Comparison of ENCODE assay signal across 9 cellular contexts in the genomic region with DNA sequence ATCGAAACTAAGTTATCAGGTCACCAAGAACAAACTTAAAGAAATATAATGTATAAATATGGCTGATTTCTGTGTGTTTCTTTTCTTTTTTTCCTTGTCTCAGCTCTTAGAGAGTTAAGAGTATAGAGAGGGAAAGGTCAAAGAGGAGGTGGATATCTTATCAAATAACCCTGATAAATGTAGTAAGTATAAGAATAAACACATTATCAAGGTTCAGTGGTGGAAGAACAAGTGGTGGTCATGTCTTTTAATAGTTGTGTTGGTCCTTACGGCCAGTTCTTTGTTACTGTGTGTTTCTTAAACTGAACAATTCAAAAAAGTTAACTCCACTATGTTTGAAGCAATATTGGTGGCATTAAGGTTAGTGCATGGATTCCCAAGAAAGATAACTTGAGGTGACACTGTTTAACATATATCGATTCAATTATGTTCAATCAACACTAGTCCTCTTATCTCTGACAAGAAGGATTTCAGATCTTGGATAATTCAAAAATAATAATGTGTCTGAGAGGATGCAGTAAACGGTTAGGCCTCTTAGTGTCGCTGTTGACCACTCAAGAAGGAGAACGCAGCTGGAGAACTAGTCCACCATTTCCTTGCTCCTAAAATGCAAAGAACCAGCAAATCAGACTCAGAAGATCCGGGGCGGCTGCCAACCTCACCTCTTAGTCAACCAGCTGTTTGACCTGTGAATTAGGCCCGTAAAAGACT. TPM values are rescaled to one million over a fixed set of nuclear protein-coding genes. Genes with fewer than 3 reads are reported as not detected.
DNase-seq lines count a peak whose midpoint lies in the region; ATAC-seq, FAIRE-seq and TF ChIP-seq lines count a peak whose summit lies in the region.
"Had no signal": no experiment of that assay in that cellular context is flagged by ENCODE, and none has a peak within 500 bp of the region (broad histone marks: within the 10 kb centered on the region; RNA-seq: fewer than 3 reads in every experiment).

A gene (plus strand): TSS at position 588 of the 711 bp plus-strand sequence. CDS start 205 bp downstream, outside the sequence.

- H3K4me3 ChIP-seq in bronchial epithelial cell (ENCODE audit: low read depth, low read length) (peak within 1 kb of the TSS; percentile 2), right lobe of liver (peak within 1 kb of the TSS in 2 of 3 donors; percentile 18 to 24), stomach (peak within 1 kb of the TSS in 2 of 4 donors; percentile 4 to 17)

- H3K36me3 ChIP-seq in bronchial epithelial cell (ENCODE audit: control insufficient read depth, insufficient read depth, low read length) (no peaks in the 10 kb centered on the region), right lobe of liver (no peaks in the 10 kb centered on the region), stomach (peaks cover 0 to 8% (median 0%) of the 10 kb centered on the region in 4 donors)

- WGBS in right lobe of liver (ENCODE audit: insufficient coverage, low coverage, low lambda C conversion rate, missing lambda C conversion rate) = 15% methylated on average over 9 of the region's 9 CpGs
- 17 to 25% (median 24%) methylated on average over 9 of the region's 9 CpGs for WGBS in stomach, 5 donors

- peaks cover 0 to 4% (median 0%) of the 10 kb centered on the region in 4 donors for H3K9me3 ChIP-seq in right lobe of liver
- peaks cover 42 to 99% (median 96%) of the 10 kb centered on the region in 4 donors for H3K9me3 ChIP-seq in stomach

- no peaks in the 10 kb centered on the region for H3K4me1 ChIP-seq in right lobe of liver
- no peaks in the 10 kb centered on the region for H3K4me1 ChIP-seq in stomach

- peak; percentile 29 for DNase-seq in bronchial epithelial cell (ENCODE audit: low read depth)
- no peak for DNase-seq in right lobe of liver
- no peak for DNase-seq in NCI-H2081 (lab: John Stamatoyannopoulos, UW)
- no peak for DNase-seq in stomach
- DNase-seq: hypothalamus had no signal

- TF ChIP-seq POLR2A in right lobe of liver (IDR thresholded peaks at IDR 0.05) (no peak), stomach (IDR thresholded peaks at IDR 0.05) (no peak)

- H3K27ac ChIP-seq in C4-2B (no peak within 1 kb of the TSS), right lobe of liver (no peak within 1 kb of the TSS), stomach (no peak within 1 kb of the TSS)

- TF ChIP-seq EP300 in stomach (IDR thresholded peaks at IDR 0.05) = no peak

- FAIRE-seq in bronchial epithelial cell (lab: Jason Lieb, UNC) = no peak

- intact Hi-C loops in right lobe of liver (cut with DNase I) (no loop called here), stomach (cut with DNase I; ENCODE audit: low total_unique reads) (no loop called here)

- ATAC-seq in HG03432 (IDR thresholded peaks at IDR 0.05; ENCODE audit: unreplicated experiment) (peak; percentile 63), right lobe of liver (peak in 2 of 4 donors; percentile 41 to 43), GM19328 (IDR thresholded peaks at IDR 0.05; ENCODE audit: unreplicated experiment) (no peak), HG02759 (IDR thresholded peaks at IDR 0.05; ENCODE audit: unreplicated experiment) (no peak)

- no peaks in the 10 kb centered on the region for H3K27me3 ChIP-seq in bronchial epithelial cell (ENCODE audit: control insufficient read depth, insufficient read depth, low read length)
- H3K27me3 ChIP-seq in right lobe of liver = no peaks in the 10 kb centered on the region
- peaks cover 0 to 66% (median 18%) of the 10 kb centered on the region in 3 donors for H3K27me3 ChIP-seq in stomach

- TF ChIP-seq CTCF in C4-2B (conservative IDR thresholded peaks at IDR 0.05) = peak; percentile 66
- TF ChIP-seq CTCF in bronchial epithelial cell (IDR thresholded peaks at IDR 0.05; ENCODE audit: insufficient read depth, low read length, severe bottlenecking) = peak; percentile 30
- peak in 3 of 4 donors; percentile 13 to 22 (median 22) for TF ChIP-seq CTCF in right lobe of liver (IDR thresholded peaks at IDR 0.05)
- no peak for TF ChIP-seq CTCF in stomach (IDR thresholded peaks at IDR 0.05)

RNA-seq across cellular contexts. Expression of the gene that starts here (rescaled TPM):
- under 0.01 and 0.13 TPM in 2 replicates for total RNA-seq in bronchial epithelial cell
- total RNA-seq in right lobe of liver = 1 to 10 TPM in 2 of 6 experiments, under 1 TPM in 4; 0.51 to 1.8 (median 0.76) TPM
- 1 to 10 TPM in 3 of 5 donors, under 1 TPM in 1, not detected in 1; 0.58 to 6.7 (median 1.4) TPM for total RNA-seq in stomach
- under 1 TPM in 1 of 3 donors, not detected in 2; 0.08 TPM for polyA plus RNA-seq in stomach

Comparison
In these comparisons a context has a peak if more than half of its experiments do, and no peak if none do; other contexts are left out.
1. Peak in DNase-seq and H3K4me3 ChIP-seq in bronchial epithelial cell; RNA of the gene not detected or under 1 TPM.
2. CTCF ChIP-seq: peak in C4-2B (single experiment), bronchial epithelial cell (single experiment) and right lobe of liver (3 of 4); none in stomach (0 of 7).